ENCODE assay signal across 8 cellular contexts in genomic region chr2:156332452-156333273, GRCh38.
A peak's percentile ranks its signal among the peaks of the same experiment; 100 is the strongest.
DNase-seq lines count a peak whose midpoint lies in the region; ATAC-seq and TF ChIP-seq lines count a peak whose summit lies in the region.

NR4A2 (minus strand) TSS chr2:156332721; CDS start chr2:156330186, 2,535 bp downstream.

- TF ChIP-seq CTCF in AG09309 (IDR thresholded peaks at IDR 0.05; ENCODE audit: control insufficient read depth, insufficient read depth, low read depth, low read length, missing control alignments): no peak

- ATAC-seq in GM19025 (IDR thresholded peaks at IDR 0.05; ENCODE audit: low read depth, unreplicated experiment) (peak; percentile 77), HG03280 (IDR thresholded peaks at IDR 0.05; ENCODE audit: unreplicated experiment) (peak; percentile 80)

- peak within 1 kb of the TSS; percentile 81 for H3K4me3 ChIP-seq in AG09309 (ENCODE audit: control insufficient read depth, low read depth, low read length)

- DNase-seq in AG09309 (ENCODE audit: low read depth) (peak; percentile 59), NCI-H524 (lab: John Stamatoyannopoulos, UW) (peak; percentile 14 to 60), left kidney (ENCODE audit: low read depth, low spot score) (peak; percentile 88)
- peak; percentile 92 for DNase-seq in activated CD4-positive, alpha-beta T cell treated with anti-CD3 and anti-CD28 coated beads for 48 hours
- peak; percentile 87 to 88 for DNase-seq in stimulated activated CD4-positive, alpha-beta T cell treated with anti-CD3 and anti-CD28 coated beads, Interleukin-2, amount 100 ng/mL, for 24 hours

- peak within 1 kb of the TSS; percentile 95 for H3K27ac ChIP-seq in cingulate gyrus (ENCODE audit: low read depth, low read length)

Comparison
In these comparisons a context has a peak if more than half of its experiments do, and no peak if none do; other contexts are left out.
1. Peak in every context shown above with its lines: DNase-seq, ATAC-seq, H3K4me3 ChIP-seq and H3K27ac ChIP-seq.
2. DNase-seq: peak in every context shown above with its lines; median percentile 92 in activated CD4-positive, alpha-beta T cell treated with anti-CD3 and anti-CD28 coated beads for 48 hours; 88 in left kidney; 88 in stimulated activated CD4-positive, alpha-beta T cell treated with anti-CD3 and anti-CD28 coated beads, Interleukin-2, amount 100 ng/mL, for 24 hours; 59 in AG09309; 37 in NCI-H524.